17 cellular contexts compared by ENCODE assay signal in genomic region chr4:87052615-87053014, GRCh38.
A peak's percentile ranks its signal among the peaks of the same experiment; 100 is the strongest.
DNase-seq lines count a peak whose midpoint lies in the region; ATAC-seq and TF ChIP-seq lines count a peak whose summit lies in the region.
"Had no signal": no experiment of that assay in that cellular context is flagged by ENCODE, and none has a peak within 500 bp of the region (broad histone marks: within the 10 kb centered on the region; RNA-seq: fewer than 3 reads in every experiment).

No MANE protein-coding gene starts in this region.

- intact Hi-C loops in psoas muscle (cut with DNase I): loop anchor here in 1 of 2 donors (1.0 kb wide), 1 partner anchor 11 kb away; no protein-coding TSS in a partner anchor

- H3K27me3 ChIP-seq in HL-60 (ENCODE audit: insufficient read depth, poor library complexity, severe bottlenecking): no peaks in the 10 kb centered on the region
- no peaks in the 10 kb centered on the region for H3K27me3 ChIP-seq in psoas muscle (ENCODE audit: insufficient read depth in 3 of 3, low read length in 2 of 3)

- H3K4me1 ChIP-seq in psoas muscle: peaks cover 72% of the 10 kb centered on the region

- no peaks in the 10 kb centered on the region for H3K9me3 ChIP-seq in psoas muscle
- H3K9me3 ChIP-seq: prostate gland had no signal

- peaks cover 0 to 18% of the 10 kb centered on the region in 2 donors for H3K36me3 ChIP-seq in psoas muscle (ENCODE audit: insufficient read depth in 1 of 2, low read depth in 1 of 2)
- H3K36me3 ChIP-seq: prostate gland had no signal

- in situ Hi-C loops in G401 (cut with HindIII; ENCODE audit: low sequenced_read_pairs): no loop called here

- TF ChIP-seq CTCF in HL-60 (IDR thresholded peaks at IDR 0.05; ENCODE audit: insufficient read depth, low read length) (no peak), coronary artery (IDR thresholded peaks at IDR 0.05) (no peak), psoas muscle (IDR thresholded peaks at IDR 0.05) (no peak)

- DNase-seq in CMK (ENCODE audit: low read depth) (peak; percentile 58), HL-60 (ENCODE audit: low read depth in 1 of 2, low spot score in 1 of 2) (no peak), coronary artery (ENCODE audit: low spot score) (no peak), psoas muscle (no peak), hepatic stellate cell (ENCODE audit: low spot score) (no peak), G401 (ENCODE audit: low spot score) (no peak)
- no peak for DNase-seq in stimulated activated CD8-positive, alpha-beta memory T cell treated with anti-CD3 and anti-CD28 coated beads, Interleukin-4, amount 100 ng/mL, for 48 hours
- DNase-seq: activated naive CD8-positive, alpha-beta T cell treated with anti-CD3 and anti-CD28 coated beads, Interleukin-2, amount 10 ng/mL, durations not matched to agents 7 days and 5 days; activated T-cell treated with anti-CD3 and anti-CD28 coated beads for 4 hours; AML-193; EL; GM23248; NCI-H1417 treated with DMSO at 0.1 percent for 48 hours; NCI-H524; stimulated activated CD4-positive, alpha-beta T cell treated with anti-CD3 and anti-CD28 coated beads, Interleukin-4, amount 100 ng/mL, for 4 hours had no signal

- peak in 1 of 4 donors; percentile 25 for ATAC-seq in psoas muscle
- ATAC-seq: esophagus mucosa had no signal

- H3K27ac ChIP-seq in HL-60 (replicated peaks) (peak overlapping the region; percentile 23; the same call in 1 of the 2 replicates), coronary artery (peak overlapping the region; percentile 74 to 78), psoas muscle (peak overlapping the region; percentile 87)
- H3K27ac ChIP-seq: GM23248 had no signal

- 47 to 80% (median 49%) methylated on average over 4 of the region's 4 CpGs for WGBS in psoas muscle, 3 donors

- H3K4me3 ChIP-seq in HL-60 (replicated peaks; ENCODE audit: insufficient read depth, low read length) (no peak overlapping the region), coronary artery (no peak overlapping the region), psoas muscle (no peak overlapping the region)
- H3K4me3 ChIP-seq: GM23248, prostate gland had no signal

Comparison
In these comparisons a context has a peak if more than half of its experiments do, and no peak if none do; other contexts are left out.
1. H3K27ac ChIP-seq: peak in every context shown above with its lines; median percentile 87 in psoas muscle; 76 in coronary artery; 23 in HL-60.